ENCODE assay signal across 8 cellular contexts in genomic region chr15:78540135-78540954, GRCh38. TPM values are rescaled to one million over a fixed set of nuclear protein-coding genes. Genes with fewer than 3 reads are reported as not detected.
DNase-seq lines count a peak whose midpoint lies in the region; ATAC-seq and TF ChIP-seq lines count a peak whose summit lies in the region.

Gene PSMA4, plus strand, starts transcription at chr15:78540444. Its CDS starts 1,484 bp downstream, at chr15:78541928.

- peak; percentile 20 for TF ChIP-seq CTCF in GM12873 (IDR thresholded peaks at IDR 0.05; ENCODE audit: insufficient read depth, low read depth, low read length, missing control alignments)
- TF ChIP-seq CTCF in heart left ventricle (IDR thresholded peaks at IDR 0.05), result peak in 10 of 12 donors; percentile 23 to 65 (median 46)
- TF ChIP-seq CTCF in progenitor cell of endocrine pancreas (IDR thresholded peaks at IDR 0.05; ENCODE audit: unreplicated experiment), result peak; percentile 27
- TF ChIP-seq CTCF in upper lobe of right lung (IDR thresholded peaks at IDR 0.05), result peak; percentile 33

- 0 to 1% (median 0%) methylated on average over 54 to 62 of the region's 62 CpGs for WGBS in adipose tissue, 3 donors
- WGBS in heart left ventricle, 4 donors, result 0 to 2% (median 0%) methylated on average over 40 to 62 of the region's 62 CpGs

- DNase-seq in NCI-H1417 (lab: John Stamatoyannopoulos, UW), result peak; percentile 76 to 98 (median 97)
- DNase-seq in T-cell, result peak; percentile 81 to 96 (median 92)
- peak; percentile 93 to 97 (median 94) for DNase-seq in heart left ventricle
- peak; percentile 90 for DNase-seq in progenitor cell of endocrine pancreas (ENCODE audit: low spot score, unreplicated experiment)
- peak; percentile 96 for DNase-seq in upper lobe of right lung

- H3K27ac ChIP-seq in adipose tissue (ENCODE audit: low read depth, low read length), result peak within 1 kb of the TSS; percentile 51
- H3K27ac ChIP-seq in heart left ventricle, result peak within 1 kb of the TSS; percentile 87 to 99 (median 98)
- peak within 1 kb of the TSS; percentile 94 for H3K27ac ChIP-seq in upper lobe of right lung

- H3K4me1 Mint-ChIP-seq in T-cell, result peaks cover 24 to 33% (median 33%) of the 10 kb centered on the region in 3 donors
- peaks cover 15% of the 10 kb centered on the region for H3K4me1 Mint-ChIP-seq in progenitor cell of endocrine pancreas (ENCODE audit: low read depth)

- no peaks in the 10 kb centered on the region for H3K27me3 ChIP-seq in heart left ventricle
- no peaks in the 10 kb centered on the region for H3K27me3 ChIP-seq in upper lobe of right lung

- H3K4me3 Mint-ChIP-seq in T-cell, result peak within 1 kb of the TSS; percentile 87 to 96 (median 96)
- H3K4me3 Mint-ChIP-seq in progenitor cell of endocrine pancreas (ENCODE audit: low read depth), result peak within 1 kb of the TSS; percentile 100

- H3K36me3 Mint-ChIP-seq in T-cell (peaks cover 12% of the 10 kb centered on the region), progenitor cell of endocrine pancreas (ENCODE audit: insufficient read depth) (peaks cover 5% of the 10 kb centered on the region)

- H3K9me3 Mint-ChIP-seq in T-cell, result no peaks in the 10 kb centered on the region
- no peaks in the 10 kb centered on the region for H3K9me3 Mint-ChIP-seq in progenitor cell of endocrine pancreas (ENCODE audit: low read depth)

- CTCF ChIA-PET in T-cell (lab: Charles Lee), result interaction anchor here (0.7 to 2.7 kb wide), 4 partner anchors 25 to 247 kb away, joined by 4 to 11 read pairs (median 6); partner anchors contain the start of genes CHRNA5 (in 1 of the 2) and SKIC8 (in 1 of the 2)

- peak within 1 kb of the TSS; percentile 61 to 95 (median 83) for H3K4me3 ChIP-seq in heart left ventricle
- peak within 1 kb of the TSS; percentile 82 for H3K4me3 ChIP-seq in upper lobe of right lung

- intact Hi-C loops in heart left ventricle (cut with DNase I) (loop anchor here in 1 of 10 donors (1.0 kb wide), 1 partner anchor 33 kb away; the partner anchor contains the start of gene HYKK), upper lobe of right lung (cut with DNase I) (no loop called here)

- H3K27ac Mint-ChIP-seq in T-cell, result peak within 1 kb of the TSS; percentile 98
- peak within 1 kb of the TSS; percentile 99 for H3K27ac Mint-ChIP-seq in progenitor cell of endocrine pancreas

- ATAC-seq in HG02678 (IDR thresholded peaks at IDR 0.05; ENCODE audit: unreplicated experiment) (peak; percentile 83), T-cell (replicated peaks in 1 of 4) (peak; percentile 87 to 88 (median 88)), heart left ventricle (peak; percentile 86 to 96 (median 94)), upper lobe of right lung (peak; percentile 93)

- H3K27me3 Mint-ChIP-seq in T-cell, result no peaks in the 10 kb centered on the region
- no peaks in the 10 kb centered on the region for H3K27me3 Mint-ChIP-seq in progenitor cell of endocrine pancreas

- POLR2A ChIA-PET in T-cell (lab: Charles Lee), result interaction anchor here (0.5 to 1.5 kb wide), 6 partner anchors 25 to 609 kb away, joined by 3 to 8 read pairs (median 3); partner anchors contain the start of genes CHRNA5 (in 1 of the 2) and IREB2 (in 1 of the 2)

- H3K36me3 ChIP-seq in heart left ventricle (peaks cover 0 to 37% (median 33%) of the 10 kb centered on the region in 9 donors), upper lobe of right lung (peaks cover 23% of the 10 kb centered on the region)

- H3K9me3 ChIP-seq in heart left ventricle (no peaks in the 10 kb centered on the region), upper lobe of right lung (no peaks in the 10 kb centered on the region)

- TF ChIP-seq POLR2A in heart left ventricle (IDR thresholded peaks at IDR 0.05), result peak in 1 of 2 donors; percentile 85

- H3K4me1 ChIP-seq in heart left ventricle (peaks cover 0 to 40% (median 21%) of the 10 kb centered on the region in 12 donors), upper lobe of right lung (peaks cover 24% of the 10 kb centered on the region)

RNA-seq across cellular contexts. Expression of gene PSMA4, which starts in this region (rescaled TPM):
- 10 to 100 TPM; 54.5 to 87.0 (median 80.7) TPM for total RNA-seq in T-cell
- 100 to 1,000 TPM in 2 of 3 donors, 10 to 100 TPM in 1; 60.9 to 243 (median 159) TPM for polyA plus RNA-seq in adipose tissue
- 100 to 1,000 TPM in 8 of 9 donors, 10 to 100 TPM in 1; 97.2 to 153 (median 115) TPM for total RNA-seq in heart left ventricle
- 100 to 1,000 TPM; 158 to 228 TPM for polyA plus RNA-seq in heart left ventricle
- 214 and 221 TPM in 2 replicates for total RNA-seq in progenitor cell of endocrine pancreas
- total RNA-seq in upper lobe of right lung, result 112 TPM

Comparison
In these comparisons a context has a peak if more than half of its experiments do, and no peak if none do; other contexts are left out.
1. Peak in every context shown above with its lines: DNase-seq, ATAC-seq, H3K4me3 ChIP-seq and H3K27ac ChIP-seq.